In genomic region chr18:48408727-48409590, GRCh38 we compare ENCODE assay signal across 8 cellular contexts. TPM values are rescaled to one million over a fixed set of nuclear protein-coding genes. Genes with fewer than 3 reads are reported as not detected.
A peak's percentile ranks its signal among the peaks of the same experiment; 100 is the strongest.
DNase-seq lines count a peak whose midpoint lies in the region; ATAC-seq, FAIRE-seq and TF ChIP-seq lines count a peak whose summit lies in the region.

Gene ZBTB7C, minus strand, starts transcription at chr18:48409383.

- ATAC-seq in heart right ventricle (peak in 4 of 8 donors; percentile 1 to 35 (median 24)), pancreas (peak; percentile 29 to 54 (median 46)), HG02870 (IDR thresholded peaks at IDR 0.05; ENCODE audit: unreplicated experiment) (no peak)

- no peaks in the 10 kb centered on the region for H3K9me3 Mint-ChIP-seq in activated naive CD4-positive, alpha-beta T cell treated with anti-CD3 and anti-CD28 coated beads, Interleukin-2, amount 10 ng/mL, durations not matched to agents 7 days and 5 days

- H3K36me3 ChIP-seq in heart right ventricle (no peaks in the 10 kb centered on the region), pancreas (no peaks in the 10 kb centered on the region)

- H3K36me3 Mint-ChIP-seq in activated naive CD4-positive, alpha-beta T cell treated with anti-CD3 and anti-CD28 coated beads, Interleukin-2, amount 10 ng/mL, durations not matched to agents 7 days and 5 days, result no peaks in the 10 kb centered on the region

- peak within 1 kb of the TSS; percentile 2 to 83 (median 70) for H3K27ac ChIP-seq in heart right ventricle
- no peak within 1 kb of the TSS for H3K27ac ChIP-seq in pancreas

- TF ChIP-seq CTCF in heart right ventricle (IDR thresholded peaks at IDR 0.05) (no peak), pancreas (IDR thresholded peaks at IDR 0.05) (no peak)

- WGBS in heart right ventricle, 2 donors, result 1% methylated on average over 103 to 136 of the region's 136 CpGs
- WGBS in pancreas, 2 donors, result 0 to 1% methylated on average over 80 to 136 of the region's 136 CpGs

- H3K27me3 Mint-ChIP-seq in activated naive CD4-positive, alpha-beta T cell treated with anti-CD3 and anti-CD28 coated beads, Interleukin-2, amount 10 ng/mL, durations not matched to agents 7 days and 5 days, result peaks cover 90% of the 10 kb centered on the region

- peaks cover 5 to 27% (median 14%) of the 10 kb centered on the region in 9 donors for H3K4me1 ChIP-seq in heart right ventricle
- H3K4me1 ChIP-seq in pancreas, result peaks cover 0 to 4% (median 4%) of the 10 kb centered on the region in 3 donors

- peaks cover 20% of the 10 kb centered on the region for H3K4me1 Mint-ChIP-seq in activated naive CD4-positive, alpha-beta T cell treated with anti-CD3 and anti-CD28 coated beads, Interleukin-2, amount 10 ng/mL, durations not matched to agents 7 days and 5 days

- CTCF ChIA-PET in activated naive CD4-positive, alpha-beta T cell treated with anti-CD3 and anti-CD28 coated beads, Interleukin-2, amount 10 ng/mL, durations not matched to agents 7 days and 5 days (lab: Charles Lee), result no interaction called here

- peaks cover 0 to 67% (median 41%) of the 10 kb centered on the region in 7 donors for H3K27me3 ChIP-seq in heart right ventricle
- peaks cover 0 to 27% (median 0%) of the 10 kb centered on the region in 4 donors for H3K27me3 ChIP-seq in pancreas

- intact Hi-C loops in heart right ventricle (cut with DNase I) (loop anchor here in 4 of 10 donors (5.0 to 10.0 kb wide), 3 partner anchors 64 to 247 kb away; no protein-coding TSS in a partner anchor), pancreas (cut with DNase I) (no loop called here)

- H3K27ac Mint-ChIP-seq in activated naive CD4-positive, alpha-beta T cell treated with anti-CD3 and anti-CD28 coated beads, Interleukin-2, amount 10 ng/mL, durations not matched to agents 7 days and 5 days, result no peak within 1 kb of the TSS

- FAIRE-seq in pancreas (lab: Jason Lieb, UNC), result no peak

- DNase-seq in stimulated activated CD4-positive, alpha-beta T cell treated with anti-CD3 and anti-CD28 coated beads, Interleukin-12 subunit alpha, Interleukin-12 subunit beta, amount 100 ng/mL, for 4 hours, result peak; percentile 13
- no peak for DNase-seq in stimulated activated CD4-positive, alpha-beta T cell treated with anti-CD3 and anti-CD28 coated beads, Interleukin-1b, Interleukin-23, amount 100 ng/mL, for 48 hours
- DNase-seq in NCI-H1105 treated with DMSO at 0.1 percent for 48 hours (lab: John Stamatoyannopoulos, UW) (peak; percentile 42), heart right ventricle (peak in 1 of 2 donors; percentile 42), pancreas (peak in 5 of 6 donors; percentile 11 to 80 (median 41)), medulla oblongata (ENCODE audit: extremely low spot score) (no peak)
- peak; percentile 55 for DNase-seq in activated naive CD4-positive, alpha-beta T cell treated with anti-CD3 and anti-CD28 coated beads, Interleukin-2, amount 10 ng/mL, durations not matched to agents 7 days and 5 days

- peak within 1 kb of the TSS; percentile 56 to 92 (median 76) for H3K4me3 ChIP-seq in heart right ventricle
- peak within 1 kb of the TSS; percentile 72 to 90 (median 80) for H3K4me3 ChIP-seq in pancreas

- peak within 1 kb of the TSS; percentile 75 for H3K4me3 Mint-ChIP-seq in activated naive CD4-positive, alpha-beta T cell treated with anti-CD3 and anti-CD28 coated beads, Interleukin-2, amount 10 ng/mL, durations not matched to agents 7 days and 5 days

- no peaks in the 10 kb centered on the region for H3K9me3 ChIP-seq in heart right ventricle
- H3K9me3 ChIP-seq in pancreas, result no peaks in the 10 kb centered on the region

RNA-seq across cellular contexts. Expression of gene ZBTB7C, which starts in this region (rescaled TPM):
- total RNA-seq in heart right ventricle, result 1 to 10 TPM in 8 of 10 donors, under 1 TPM in 2; 0.86 to 6.3 (median 1.5) TPM
- under 1 TPM; 0.49 to 0.80 TPM for polyA plus RNA-seq in heart right ventricle
- total RNA-seq in pancreas, result 1 to 10 TPM in 4 of 6 donors, under 1 TPM in 2; 0.35 to 1.7 (median 1.1) TPM
- under 1 TPM; 0.45 to 0.57 TPM for polyA plus RNA-seq in pancreas

Comparison
In these comparisons a context has a peak if more than half of its experiments do, and no peak if none do; other contexts are left out.
1. DNase-seq: peak in stimulated activated CD4-positive, alpha-beta T cell treated with anti-CD3 and anti-CD28 coated beads, Interleukin-12 subunit alpha, Interleukin-12 subunit beta, amount 100 ng/mL, for 4 hours (single experiment), NCI-H1105 treated with DMSO at 0.1 percent for 48 hours (single experiment), activated naive CD4-positive, alpha-beta T cell treated with anti-CD3 and anti-CD28 coated beads, Interleukin-2, amount 10 ng/mL, durations not matched to agents 7 days and 5 days (single experiment) and pancreas (5 of 6); none in stimulated activated CD4-positive, alpha-beta T cell treated with anti-CD3 and anti-CD28 coated beads, Interleukin-1b, Interleukin-23, amount 100 ng/mL, for 48 hours (single experiment) and medulla oblongata (single experiment).
2. H3K27ac ChIP-seq: peak in heart right ventricle (10 of 10); none in pancreas (0 of 4).